In the genomic region with DNA sequence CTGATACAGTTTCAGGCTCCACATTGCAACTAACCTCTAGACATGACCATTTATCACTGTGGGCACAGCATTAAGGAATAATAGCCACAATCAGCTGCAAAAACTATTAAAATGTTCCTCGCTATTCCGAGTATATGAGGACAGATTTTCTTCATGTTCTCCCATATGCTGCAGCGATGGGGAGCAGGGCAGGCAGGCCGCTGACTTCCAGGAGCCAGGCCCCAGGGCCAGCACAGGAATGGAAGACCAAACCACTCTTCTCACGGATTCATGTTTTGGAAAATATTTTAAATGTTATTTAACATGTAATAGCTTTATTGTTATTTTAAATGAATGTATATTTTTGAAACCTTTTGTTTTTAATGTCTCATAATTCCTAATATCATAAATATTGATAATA, we compare ENCODE assay signal across 1 cellular context.
TF ChIP-seq lines count a peak whose summit lies in the region.

No MANE protein-coding gene starts in this region.

TF ChIP-seq in HepG2, 621 proteins besides CTCF, POLR2A, EP300 and RAD21:
- TF ChIP-seq, protein P1, sequence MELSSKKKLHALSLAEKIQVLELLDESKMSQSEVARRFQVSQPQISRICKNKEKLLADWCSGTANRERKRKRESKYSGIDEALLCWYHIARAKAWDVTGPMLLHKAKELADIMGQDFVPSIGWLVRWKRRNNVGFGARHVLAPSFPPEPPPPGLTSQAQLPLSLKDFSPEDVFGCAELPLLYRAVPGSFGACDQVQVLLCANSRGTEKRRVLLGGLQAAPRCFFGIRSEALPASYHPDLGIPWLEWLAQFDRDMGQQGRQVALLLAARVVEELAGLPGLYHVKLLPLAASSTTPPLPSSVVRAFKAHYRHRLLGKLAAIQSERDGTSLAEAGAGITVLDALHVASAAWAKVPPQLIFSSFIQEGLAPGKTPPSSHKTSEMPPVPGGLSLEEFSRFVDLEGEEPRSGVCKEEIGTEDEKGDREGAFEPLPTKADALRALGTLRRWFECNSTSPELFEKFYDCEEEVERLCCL (CRISPR knock-in tag; IDR thresholded peaks at IDR 0.05; ENCODE audit: borderline replicate concordance), result no peak
- TF ChIP-seq ZMYM4 (CRISPR knock-in tag; IDR thresholded peaks at IDR 0.05) (no peak), ESRRA (CRISPR knock-in tag; IDR thresholded peaks at IDR 0.05; ENCODE audit: low read depth) (no peak), HCFC1 (IDR thresholded peaks at IDR 0.05; ENCODE audit: low read depth, low read length) (no peak), FOXK2 (IDR thresholded peaks at IDR 0.05) (no peak), ZNF883 (CRISPR knock-in tag; IDR thresholded peaks at IDR 0.05; ENCODE audit: not compliant biosample characterization) (no peak), HMG20B (CRISPR knock-in tag; conservative IDR thresholded peaks at IDR 0.05) (no peak), HOXA9 (CRISPR knock-in tag; IDR thresholded peaks at IDR 0.05; ENCODE audit: borderline replicate concordance) (no peak), ZNF850 (CRISPR knock-in tag; conservative IDR thresholded peaks at IDR 0.05) (no peak), MYNN (CRISPR knock-in tag; IDR thresholded peaks at IDR 0.05; ENCODE audit: low read depth) (no peak), ZNF33B (CRISPR knock-in tag; IDR thresholded peaks at IDR 0.05) (no peak), SMC3 (IDR thresholded peaks at IDR 0.05; ENCODE audit: low read length) (no peak), KLF6 (CRISPR knock-in tag; IDR thresholded peaks at IDR 0.05) (no peak)
- TF ChIP-seq, protein P2, sequence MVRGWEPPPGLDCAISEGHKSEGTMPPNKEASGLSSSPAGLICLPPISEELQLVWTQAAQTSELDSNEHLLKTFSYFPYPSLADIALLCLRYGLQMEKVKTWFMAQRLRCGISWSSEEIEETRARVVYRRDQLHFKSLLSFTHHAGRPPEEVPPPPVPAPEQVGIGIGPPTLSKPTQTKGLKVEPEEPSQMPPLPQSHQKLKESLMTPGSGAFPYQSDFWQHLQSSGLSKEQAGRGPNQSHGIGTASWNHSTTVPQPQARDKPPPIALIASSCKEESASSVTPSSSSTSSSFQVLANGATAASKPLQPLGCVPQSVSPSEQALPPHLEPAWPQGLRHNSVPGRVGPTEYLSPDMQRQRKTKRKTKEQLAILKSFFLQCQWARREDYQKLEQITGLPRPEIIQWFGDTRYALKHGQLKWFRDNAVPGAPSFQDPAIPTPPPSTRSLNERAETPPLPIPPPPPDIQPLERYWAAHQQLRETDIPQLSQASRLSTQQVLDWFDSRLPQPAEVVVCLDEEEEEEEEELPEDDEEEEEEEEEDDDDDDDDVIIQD (CRISPR knock-in tag; IDR thresholded peaks at IDR 0.05; ENCODE audit: low read depth), result no peak
- TF ChIP-seq, protein P3, sequence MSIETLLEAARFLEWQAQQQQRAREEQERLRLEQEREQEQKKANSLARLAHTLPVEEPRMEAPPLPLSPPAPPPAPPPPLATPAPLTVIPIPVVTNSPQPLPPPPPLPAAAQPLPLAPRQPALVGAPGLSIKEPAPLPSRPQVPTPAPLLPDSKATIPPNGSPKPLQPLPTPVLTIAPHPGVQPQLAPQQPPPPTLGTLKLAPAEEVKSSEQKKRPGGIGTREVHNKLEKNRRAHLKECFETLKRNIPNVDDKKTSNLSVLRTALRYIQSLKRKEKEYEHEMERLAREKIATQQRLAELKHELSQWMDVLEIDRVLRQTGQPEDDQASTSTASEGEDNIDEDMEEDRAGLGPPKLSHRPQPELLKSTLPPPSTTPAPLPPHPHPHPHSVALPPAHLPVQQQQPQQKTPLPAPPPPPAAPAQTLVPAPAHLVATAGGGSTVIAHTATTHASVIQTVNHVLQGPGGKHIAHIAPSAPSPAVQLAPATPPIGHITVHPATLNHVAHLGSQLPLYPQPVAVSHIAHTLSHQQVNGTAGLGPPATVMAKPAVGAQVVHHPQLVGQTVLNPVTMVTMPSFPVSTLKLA (IDR thresholded peaks at IDR 0.05), result no peak
